8 cellular contexts compared by ENCODE assay signal in genomic region chr10:88991161-88991899, GRCh38. TPM values are rescaled to one million over a fixed set of nuclear protein-coding genes. Genes with fewer than 3 reads are reported as not detected.
DNase-seq lines count a peak whose midpoint lies in the region; ATAC-seq and TF ChIP-seq lines count a peak whose summit lies in the region.

No MANE protein-coding gene starts in this region.

- H3K27ac Mint-ChIP-seq in nephron: peak overlapping the region; percentile 44 to 95 (median 85)

- peaks cover 16% of the 10 kb centered on the region for H3K27me3 Mint-ChIP-seq in nephron (ENCODE audit: low read depth)

- H3K4me1 ChIP-seq in Peyer's patch: peaks cover 0 to 39% (median 4%) of the 10 kb centered on the region in 4 donors

- no peaks in the 10 kb centered on the region for H3K36me3 ChIP-seq in Peyer's patch

- peak in 1 of 6 experiments; percentile 21 for TF ChIP-seq CTCF in Peyer's patch (IDR thresholded peaks at IDR 0.05)
- TF ChIP-seq CTCF in fibroblast of the aortic adventitia (IDR thresholded peaks at IDR 0.05; ENCODE audit: insufficient read depth, low read length): peak; percentile 8
- no peak for TF ChIP-seq CTCF in nephron (IDR thresholded peaks at IDR 0.05; ENCODE audit: unreplicated experiment in 3 of 3)

- TF ChIP-seq POLR2A in Peyer's patch (IDR thresholded peaks at IDR 0.05): peak in 1 of 2 donors; percentile 51

- H3K36me3 Mint-ChIP-seq in nephron (ENCODE audit: low read depth): no peaks in the 10 kb centered on the region

- no peaks in the 10 kb centered on the region for H3K9me3 Mint-ChIP-seq in nephron

- H3K4me3 ChIP-seq in Peyer's patch (peak overlapping the region; percentile 66 to 98 (median 85)), fibroblast of the aortic adventitia (ENCODE audit: low read depth, low read length) (peak overlapping the region; percentile 89)

- peak; percentile 32 for ATAC-seq in HG03064 (IDR thresholded peaks at IDR 0.05; ENCODE audit: low read depth, unreplicated experiment)

- no peaks in the 10 kb centered on the region for H3K27me3 ChIP-seq in Peyer's patch

- no peaks in the 10 kb centered on the region for H3K9me3 ChIP-seq in Peyer's patch

- H3K4me3 Mint-ChIP-seq in nephron: peak overlapping the region; percentile 93 to 97 (median 96)

- H3K4me1 Mint-ChIP-seq in nephron: peaks cover 37% of the 10 kb centered on the region

- H3K27ac ChIP-seq in Peyer's patch (peak overlapping the region; percentile 91 to 98 (median 95)), substantia nigra (ENCODE audit: low read depth, low read length, poor library complexity, severe bottlenecking) (peak overlapping the region; percentile 71)

- DNase-seq in NCI-H748 (lab: John Stamatoyannopoulos, UW; ENCODE audit: unreplicated experiment): peak; percentile 63
- DNase-seq in NCI-H748 treated with DMSO at 0.1 percent for 48 hours (lab: John Stamatoyannopoulos, UW): no peak
- DNase-seq in Peyer's patch: peak; percentile 65 to 85 (median 83)
- DNase-seq in activated T-helper 9 cell treated with anti-CD3 and anti-CD28 coated beads, Interleukin-2, amount 50 U/mL, for 16 hours (ENCODE audit: low read depth): peak; percentile 69
- DNase-seq in fibroblast of the aortic adventitia (ENCODE audit: low read depth): peak; percentile 75
- DNase-seq in substantia nigra (lab: John Stamatoyannopoulos, UW): peak in 37 of 49 donors; percentile 2 to 69 (median 32)

RNA-seq across cellular contexts. Expression of gene FAS, which starts 0.7 kb away (rescaled TPM):
- total RNA-seq in Peyer's patch (10 to 100 TPM; 25.9 to 81.7 (median 29.2) TPM), fibroblast of the aortic adventitia (ENCODE audit: low replicate concordance) (55.5 and 61.9 TPM in 2 replicates)

RNA-seq across cellular contexts. Expression of gene ACTA2, which starts 38.8 kb away (rescaled TPM):
- total RNA-seq in Peyer's patch (100 to 1,000 TPM in 3 of 4 donors, 10 to 100 TPM in 1; 83.5 to 342 (median 142) TPM), fibroblast of the aortic adventitia (ENCODE audit: low replicate concordance) (73.5 and 241 TPM in 2 replicates)
